In genomic region chr14:39108791-39109190, GRCh38 we compare ENCODE assay signal across 27 cellular contexts.
"Had no signal": no experiment of that assay in that cellular context is flagged by ENCODE, and none has a peak within 500 bp of the region (broad histone marks: within the 10 kb centered on the region; RNA-seq: fewer than 3 reads in every experiment).

No MANE protein-coding gene starts in this region.

- DNase-seq: activated CD4-positive, alpha-beta memory T cell treated with anti-CD3 and anti-CD28 coated beads for 36 hours; activated CD4-positive, alpha-beta T cell treated with anti-CD3 and anti-CD28 coated beads for 36 hours; activated CD4-positive, alpha-beta T cell treated with anti-CD3 and anti-CD28 coated beads, Interleukin-2, amount 10 ng/mL, durations not matched to agents 24 days and 14 days; activated CD4-positive, CD25-positive, alpha-beta regulatory T cell; activated CD4-positive, CD25-positive, alpha-beta regulatory T cell treated with anti-CD3 and anti-CD28 coated beads, Interleukin-2, amount 50 U/mL, for 72 hours; activated CD8-positive, alpha-beta memory T cell treated with anti-CD3 and anti-CD28 coated beads, Interleukin-2, amount 10 ng/mL, durations not matched to agents 7 days and 5 days; activated CD8-positive, alpha-beta memory T cell treated with anti-CD3 and anti-CD28 coated beads, Interleukin-2, amount 50 U/mL, for 4 hours; activated CD8-positive, alpha-beta T cell treated with anti-CD3 and anti-CD28 coated beads, Interleukin-2, amount 10 ng/mL, durations not matched to agents 7 days and 5 days; activated effector memory CD4-positive, alpha-beta T cell treated with anti-CD3 and anti-CD28 coated beads, Interleukin-2, amount 50 U/mL, for 16 hours; activated naive CD4-positive, alpha-beta T cell treated with anti-CD3 and anti-CD28 coated beads for 36 hours; activated naive CD8-positive, alpha-beta T cell treated with anti-CD3 and anti-CD28 coated beads for 36 hours; activated naive CD8-positive, alpha-beta T cell treated with anti-CD3 and anti-CD28 coated beads, Interleukin-2, amount 50 U/mL, for 24 hours; activated T-cell treated with anti-CD3 and anti-CD28 coated beads, Interleukin-2, amount 50 U/mL, for 1 hour; activated T-cell treated with anti-CD3 and anti-CD28 coated beads, Interleukin-2, amount 50 U/mL, for 48 hours; adrenal gland; amygdala; aorta; caudate nucleus; cortex of kidney; effector CD4-positive, alpha-beta T cell; effector memory CD8-positive, alpha-beta T cell; erythroblast; esophagus squamous epithelium; foreskin melanocyte; head of caudate nucleus; T-helper 2 cell had no signal

- H3K4me3 ChIP-seq: adrenal gland, body of pancreas had no signal

- H3K9me3 ChIP-seq: adrenal gland, body of pancreas, esophagus squamous epithelium had no signal

- H3K27ac ChIP-seq: adrenal gland, esophagus squamous epithelium had no signal

- H3K36me3 ChIP-seq: adrenal gland, esophagus squamous epithelium had no signal

- H3K27me3 ChIP-seq: adrenal gland, body of pancreas, esophagus squamous epithelium had no signal

- ATAC-seq: activated CD4-positive, alpha-beta T cell treated with anti-CD3 and anti-CD28 coated beads for 36 hours; activated CD8-positive, alpha-beta memory T cell treated with anti-CD3 and anti-CD28 coated beads, Interleukin-2, amount 10 ng/mL, durations not matched to agents 7 days and 5 days; activated CD8-positive, alpha-beta T cell treated with anti-CD3 and anti-CD28 coated beads, Interleukin-2, amount 10 ng/mL, durations not matched to agents 7 days and 5 days; activated naive CD8-positive, alpha-beta T cell treated with anti-CD3 and anti-CD28 coated beads, Interleukin-2, amount 50 U/mL, for 24 hours; body of pancreas; effector memory CD8-positive, alpha-beta T cell had no signal
